9 cellular contexts compared by ENCODE assay signal in the genomic region with DNA sequence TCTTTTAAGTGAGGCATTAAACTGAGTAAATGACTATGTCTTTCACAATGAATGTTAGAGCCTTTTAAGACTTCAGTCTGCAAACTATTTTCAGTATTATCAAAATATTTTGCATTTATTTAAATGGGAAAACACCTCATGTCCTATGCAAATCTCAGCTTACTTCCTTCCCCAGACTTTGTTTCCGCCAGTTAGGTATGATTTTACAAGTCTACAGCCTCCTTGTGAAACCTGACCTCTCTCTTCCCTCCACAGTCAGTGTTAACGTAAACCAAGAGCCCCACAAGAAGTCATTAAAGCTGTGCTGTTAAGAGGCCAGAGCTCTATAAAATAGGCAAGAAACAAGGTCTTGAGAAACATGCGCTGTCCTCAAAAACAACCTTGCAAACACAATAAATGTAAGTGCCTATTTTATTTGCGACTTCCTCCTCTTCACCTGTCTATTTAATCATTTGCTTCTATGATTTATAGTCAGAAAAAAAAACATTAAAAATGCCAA. TPM values are rescaled to one million over a fixed set of nuclear protein-coding genes. Genes with fewer than 3 reads are reported as not detected.
DNase-seq lines count a peak whose midpoint lies in the region; ATAC-seq and TF ChIP-seq lines count a peak whose summit lies in the region.
"Had no signal": no experiment of that assay in that cellular context is flagged by ENCODE, and none has a peak within 500 bp of the region (broad histone marks: within the 10 kb centered on the region; RNA-seq: fewer than 3 reads in every experiment).

No MANE protein-coding gene starts in this region.

- H3K36me3 ChIP-seq in iPS-18a (ENCODE audit: control insufficient read depth, low read depth, low read length) (no peaks in the 10 kb centered on the region), heart right ventricle (no peaks in the 10 kb centered on the region)

- intact Hi-C loops in heart right ventricle (cut with DNase I), result no loop called here

- H3K9ac ChIP-seq in iPS-18a (ENCODE audit: low read length), result no peak overlapping the region

- no peak for TF ChIP-seq CTCF in GM13976 (IDR thresholded peaks at IDR 0.05; ENCODE audit: borderline replicate concordance, control extremely low read depth, extremely low read depth, insufficient read depth, missing control alignments)
- TF ChIP-seq CTCF in heart right ventricle (IDR thresholded peaks at IDR 0.05), result no peak

- H3K4me3 ChIP-seq in iPS-18a (ENCODE audit: low read length) (peak overlapping the region; percentile 46), heart right ventricle (no peak overlapping the region)

- no peaks in the 10 kb centered on the region for H3K9me3 ChIP-seq in iPS-18a (ENCODE audit: control insufficient read depth, low read depth, low read length)
- H3K9me3 ChIP-seq in heart right ventricle, result no peaks in the 10 kb centered on the region

- in situ Hi-C loops in GM13976 (cut with MboI; ENCODE audit: low sequenced_read_pairs, unreplicated experiment), result no loop called here
- in situ Hi-C loops in KBM-7 (cut with MboI; ENCODE audit: low pct_unique_long_range_greater_than_20kb, low sequenced_read_pairs), result no loop called here

- 83 to 84% methylated on average over 4 of the region's 4 CpGs for WGBS in heart right ventricle, 2 donors

- peak; percentile 37 for DNase-seq in GM13976 (ENCODE audit: low spot score)
- DNase-seq in KBM-7, result peak; percentile 44
- no peak for DNase-seq in caudate nucleus (lab: John Stamatoyannopoulos, UW)
- DNase-seq in heart right ventricle, result no peak
- no peak for DNase-seq in NCI-H128 (lab: John Stamatoyannopoulos, UW; ENCODE audit: unreplicated experiment)

- ATAC-seq in GM21786 (IDR thresholded peaks at IDR 0.05; ENCODE audit: unreplicated experiment) (peak; percentile 88), heart right ventricle (no peak), GM19328 (IDR thresholded peaks at IDR 0.05; ENCODE audit: unreplicated experiment) (no peak)

- H3K4me1 ChIP-seq in iPS-18a (ENCODE audit: control insufficient read depth, low read depth, low read length) (peaks cover 12% of the 10 kb centered on the region), heart right ventricle (no peaks in the 10 kb centered on the region)

- no peak overlapping the region for H3K27ac ChIP-seq in iPS-18a (ENCODE audit: low read length)
- no peak overlapping the region for H3K27ac ChIP-seq in caudate nucleus (ENCODE audit: low read depth, low read length)
- H3K27ac ChIP-seq in heart right ventricle, result no peak overlapping the region
- H3K27ac ChIP-seq: HL-60 had no signal

- no peaks in the 10 kb centered on the region for H3K27me3 ChIP-seq in iPS-18a (ENCODE audit: control insufficient read depth, insufficient read depth, low read length)
- H3K27me3 ChIP-seq in heart right ventricle, result no peaks in the 10 kb centered on the region

RNA-seq across cellular contexts. Expression of gene PRTG, which starts 48.3 kb away (rescaled TPM):
- 1 to 10 TPM in 5 of 10 donors, under 1 TPM in 5; 0.46 to 1.9 (median 1.1) TPM for total RNA-seq in heart right ventricle
- under 1 TPM; 0.29 to 0.66 TPM for polyA plus RNA-seq in heart right ventricle

Comparison
In these comparisons a context has a peak if more than half of its experiments do, and no peak if none do; other contexts are left out.
1. DNase-seq: peak in GM13976 (single experiment) and KBM-7 (single experiment); none in caudate nucleus (0 of 61), heart right ventricle (0 of 2) and NCI-H128 (single experiment).